Comparison of ENCODE assay signal across 2 cellular contexts in genomic region chr2:10126627-10127026, GRCh38.
TF ChIP-seq lines count a peak whose summit lies in the region.

No MANE protein-coding gene starts in this region.

TF ChIP-seq in IMR-90, 13 proteins besides CTCF, POLR2A, EP300 and RAD21:
- TF ChIP-seq CEBPB (IDR thresholded peaks at IDR 0.05; ENCODE audit: low read depth, low read length) = peak; percentile 62
- TF ChIP-seq MAFK (IDR thresholded peaks at IDR 0.05; ENCODE audit: low read depth, low read length) = no peak
- TF ChIP-seq CHD1 (IDR thresholded peaks at IDR 0.05; ENCODE audit: low read depth, low read length) = no peak
- no peak for TF ChIP-seq NFE2L2 (IDR thresholded peaks at IDR 0.05; ENCODE audit: low read depth, low read length)
TF ChIP-seq in IMR-90: peak in this region for 1.

TF ChIP-seq in H1, 55 proteins besides CTCF, POLR2A, EP300 and RAD21:
- TF ChIP-seq POLR2AphosphoS5 (IDR thresholded peaks at IDR 0.05; ENCODE audit: low read depth, low read length) (0 out of 2 replicates have a peak, but pooled peaks have one; percentile 19), MAFK (IDR thresholded peaks at IDR 0.05; ENCODE audit: low read depth, low read length) (no peak), PHF8 (conservative IDR thresholded peaks at IDR 0.05; ENCODE audit: low read depth, low read length) (no peak), BACH1 (IDR thresholded peaks at IDR 0.05; ENCODE audit: low read length) (no peak)
